Comparison of ENCODE assay signal across 17 cellular contexts in genomic region chr19:33273065-33273736, GRCh38. TPM values are rescaled to one million over a fixed set of nuclear protein-coding genes. Genes with fewer than 3 reads are reported as not detected.
DNase-seq lines count a peak whose midpoint lies in the region; ATAC-seq, FAIRE-seq and TF ChIP-seq lines count a peak whose summit lies in the region.
"Had no signal": no experiment of that assay in that cellular context is flagged by ENCODE, and none has a peak within 500 bp of the region (broad histone marks: within the 10 kb centered on the region; RNA-seq: fewer than 3 reads in every experiment).

No MANE protein-coding gene starts in this region.

- H3K9me3 ChIP-seq in adipocyte (ENCODE audit: control insufficient read depth, low read length) (no peaks in the 10 kb centered on the region), keratinocyte (ENCODE audit: control insufficient read depth, low read depth, low read length) (no peaks in the 10 kb centered on the region), trophoblast cell (ENCODE audit: insufficient read depth, low read depth, low read length) (peaks cover 5% of the 10 kb centered on the region)
- H3K9me3 ChIP-seq: left ventricle myocardium inferior, psoas muscle, vagina had no signal

- H4K8ac ChIP-seq in trophoblast cell (ENCODE audit: low read depth, low read length), result no peak overlapping the region

- H3K4ac ChIP-seq in trophoblast cell (ENCODE audit: low read depth, low read length), result no peak overlapping the region

- ATAC-seq in HG03139 (IDR thresholded peaks at IDR 0.05; ENCODE audit: unreplicated experiment) (no peak), SK-N-SH treated with all-trans-retinoic acid at 6 μM for 48 hours (no peak)

- H2BK120ac ChIP-seq in trophoblast cell (ENCODE audit: insufficient read depth, low read length, poor library complexity), result no peak overlapping the region

- peak overlapping the region; percentile 25 for H3K4me2 ChIP-seq in keratinocyte (ENCODE audit: control insufficient read depth, extremely low read depth, insufficient read depth, low read depth, low read length)
- no peak overlapping the region for H3K4me2 ChIP-seq in trophoblast cell (ENCODE audit: low read length)

- dilution Hi-C loops in keratinocyte (cut with MboI; ENCODE audit: extremely low pct_ligation_motif_present, low sequenced_read_pairs), result no loop called here

- no peak overlapping the region for H3K23ac ChIP-seq in trophoblast cell (ENCODE audit: low read length)

- H3K4me1 ChIP-seq in adipocyte (ENCODE audit: control insufficient read depth, insufficient read depth, low read length) (peaks cover 23% of the 10 kb centered on the region), keratinocyte (ENCODE audit: control insufficient read depth, extremely low read depth, insufficient read depth, low read length) (peaks cover 18% of the 10 kb centered on the region), trophoblast cell (ENCODE audit: control insufficient read depth in 1 of 2, insufficient read depth in 2 of 2, low read length in 2 of 2) (peaks cover 18 to 22% of the 10 kb centered on the region in 2 experiments)
- H3K4me1 ChIP-seq: psoas muscle had no signal

- peak overlapping the region; percentile 31 to 95 (median 84) for H3K27ac Mint-ChIP-seq in CD14-positive monocyte
- H3K27ac Mint-ChIP-seq: naive B cell had no signal

- no peak for FAIRE-seq in keratinocyte (lab: Jason Lieb, UNC)

- no peak overlapping the region for H4K12ac ChIP-seq in trophoblast cell (ENCODE audit: low read depth, low read length)

- H3K9ac ChIP-seq in adipocyte (ENCODE audit: low read length), result peak overlapping the region; percentile 21
- H3K9ac ChIP-seq in keratinocyte (ENCODE audit: control insufficient read depth, extremely low read depth, insufficient read depth, low read length), result peak overlapping the region; percentile 33
- H3K9ac ChIP-seq in trophoblast cell (ENCODE audit: low read length), result no peak overlapping the region

- peak overlapping the region; percentile 77 for H2AFZ ChIP-seq in keratinocyte (ENCODE audit: control insufficient read depth, low read length)
- H2AFZ ChIP-seq in trophoblast cell (ENCODE audit: insufficient read depth, low read length, poor library complexity), result no peak overlapping the region

- peaks cover 0 to 2% (median 1%) of the 10 kb centered on the region in 3 donors for H3K27me3 Mint-ChIP-seq in CD14-positive monocyte (ENCODE audit: low read depth in 3 of 3)

- DNase-seq in CD14-positive monocyte (ENCODE audit: low spot score) (no peak), adipocyte (ENCODE audit: low read depth) (no peak), keratinocyte (ENCODE audit: low read depth, low spot score) (no peak), trophoblast cell (no peak), NCI-H774 (lab: John Stamatoyannopoulos, UW) (no peak), HuH-7.5 (ENCODE audit: low spot score) (no peak)
- DNase-seq: cortex of kidney, hippocampal formation, left ventricle myocardium inferior, naive B cell, NCI-H187 treated with DMSO at 0.1 percent for 48 hours, NCI-H510A, T1000 had no signal

- intact Hi-C loops in CD14-positive monocyte (cut with micrococcal nuclease), result no loop called here

- H3K4me3 Mint-ChIP-seq in CD14-positive monocyte, result peak overlapping the region in 1 of 2 donors; percentile 30
- H3K4me3 Mint-ChIP-seq: naive B cell had no signal

- no CpG with 5 or more reads among the region's 26 CpGs for WGBS in trophoblast cell (ENCODE audit: extremely low coverage, insufficient coverage, insufficient read length)

- peaks cover 0 to 2% of the 10 kb centered on the region in 2 donors for H3K36me3 Mint-ChIP-seq in CD14-positive monocyte
- H3K36me3 Mint-ChIP-seq: naive B cell had no signal

- H3K27me3 ChIP-seq in adipocyte (replicated peaks; ENCODE audit: control insufficient read depth, insufficient read depth, low read length) (no peaks in the 10 kb centered on the region), keratinocyte (ENCODE audit: control insufficient read depth, extremely low read depth, insufficient read depth, low read length) (no peaks in the 10 kb centered on the region), trophoblast cell (ENCODE audit: insufficient read depth, low read length) (no peaks in the 10 kb centered on the region)
- H3K27me3 ChIP-seq: vagina had no signal

- H3K4me3 ChIP-seq in adipocyte (ENCODE audit: low read length), result no peak overlapping the region
- no peak overlapping the region for H3K4me3 ChIP-seq in keratinocyte (ENCODE audit: control insufficient read depth in 2 of 3, extremely low read depth in 1 of 3, insufficient read depth in 2 of 3, low read depth in 1 of 3, low read length in 3 of 3)
- no peak overlapping the region for H3K4me3 ChIP-seq in trophoblast cell (ENCODE audit: low read depth, low read length)
- H3K4me3 ChIP-seq: left ventricle myocardium inferior, psoas muscle, vagina had no signal

- peaks cover 17% of the 10 kb centered on the region for H3K79me1 ChIP-seq in trophoblast cell (ENCODE audit: low read length)

- H2AK5ac ChIP-seq in trophoblast cell (ENCODE audit: low read length), result peak overlapping the region; percentile 11

- no peaks in the 10 kb centered on the region for H4K20me1 ChIP-seq in keratinocyte (ENCODE audit: control insufficient read depth, extremely low read depth, insufficient read depth, low read length)

- H3K18ac ChIP-seq in trophoblast cell (ENCODE audit: low read length), result no peak overlapping the region

- H3K79me2 ChIP-seq in keratinocyte (ENCODE audit: control insufficient read depth, insufficient read depth, low read length) (no peaks in the 10 kb centered on the region), trophoblast cell (ENCODE audit: control insufficient read depth, insufficient read depth, low read length, poor library complexity) (no peaks in the 10 kb centered on the region)

- H3K36me3 ChIP-seq in adipocyte (ENCODE audit: control insufficient read depth, insufficient read depth, low read length, severe bottlenecking) (no peaks in the 10 kb centered on the region), keratinocyte (ENCODE audit: control insufficient read depth in 2 of 2, extremely low read depth in 1 of 2, insufficient read depth in 2 of 2, low read length in 2 of 2) (no peaks in the 10 kb centered on the region), trophoblast cell (ENCODE audit: control insufficient read depth in 1 of 2, insufficient read depth in 2 of 2, low read length in 2 of 2) (no peaks in the 10 kb centered on the region)
- H3K36me3 ChIP-seq: left ventricle myocardium inferior, vagina had no signal

- TF ChIP-seq CTCF in CD14-positive monocyte (IDR thresholded peaks at IDR 0.05) (no peak), keratinocyte (optimal IDR thresholded peaks at IDR 0.05 in 1 of 3, IDR thresholded peaks at IDR 0.05 in 1 of 3, conservative IDR thresholded peaks at IDR 0.05 in 1 of 3; ENCODE audit: extremely low read depth in 1 of 3, insufficient read depth in 2 of 3, low read length in 3 of 3) (no peak)

- peak overlapping the region; percentile 21 for H3K14ac ChIP-seq in trophoblast cell (ENCODE audit: low read length)

- no peaks in the 10 kb centered on the region for H3K9me1 ChIP-seq in keratinocyte (ENCODE audit: control insufficient read depth, extremely low read depth, insufficient read depth, low read length)

- H2BK5ac ChIP-seq in trophoblast cell (ENCODE audit: low read depth, low read length, poor library complexity), result no peak overlapping the region

- peaks cover 0 to 4% (median 0%) of the 10 kb centered on the region in 7 donors for H3K9me3 Mint-ChIP-seq in CD14-positive monocyte
- H3K9me3 Mint-ChIP-seq: naive B cell had no signal

- H4K91ac ChIP-seq in trophoblast cell (ENCODE audit: low read depth, low read length), result no peak overlapping the region

- H3K4me1 Mint-ChIP-seq in CD14-positive monocyte, result peaks cover 49% of the 10 kb centered on the region
- H3K4me1 Mint-ChIP-seq: naive B cell had no signal

- H2BK12ac ChIP-seq in trophoblast cell (ENCODE audit: low read length), result peak overlapping the region; percentile 26

- H3K27ac ChIP-seq in keratinocyte (ENCODE audit: control insufficient read depth, insufficient read depth, low read length), result no peak overlapping the region
- no peak overlapping the region for H3K27ac ChIP-seq in trophoblast cell (ENCODE audit: low read depth, low read length)
- H3K27ac ChIP-seq: left ventricle myocardium inferior, psoas muscle, vagina had no signal

TF ChIP-seq in SK-N-SH treated with all-trans-retinoic acid at 6 μM for 48 hours, 23 proteins besides CTCF, POLR2A, EP300 and RAD21 (continues in another document):
- TF ChIP-seq CSDC2 (CRISPR knock-in tag; IDR thresholded peaks at IDR 0.05), result no peak
- TF ChIP-seq ZFP30 (CRISPR knock-in tag; IDR thresholded peaks at IDR 0.05), result no peak
- TF ChIP-seq ZC3H10 (CRISPR knock-in tag; IDR thresholded peaks at IDR 0.05), result no peak
- TF ChIP-seq RARB (CRISPR knock-in tag; IDR thresholded peaks at IDR 0.05), result no peak
- no peak for TF ChIP-seq TOX (CRISPR knock-in tag; IDR thresholded peaks at IDR 0.05; ENCODE audit: borderline replicate concordance)
- TF ChIP-seq GLIS3 (CRISPR knock-in tag; IDR thresholded peaks at IDR 0.05), result no peak
- no peak for TF ChIP-seq TCF4 (CRISPR knock-in tag; IDR thresholded peaks at IDR 0.05; ENCODE audit: borderline replicate concordance)
- TF ChIP-seq ZNF565 (CRISPR knock-in tag; conservative IDR thresholded peaks at IDR 0.05; ENCODE audit: low read depth), result no peak
- TF ChIP-seq ARNTL (CRISPR knock-in tag; IDR thresholded peaks at IDR 0.05; ENCODE audit: borderline replicate concordance, low read depth), result no peak
- TF ChIP-seq ESRRG (CRISPR knock-in tag; IDR thresholded peaks at IDR 0.05), result no peak
- no peak for TF ChIP-seq ZNF8 (CRISPR knock-in tag; IDR thresholded peaks at IDR 0.05)

RNA-seq across cellular contexts. Expression of gene CEBPA, which starts 29.1 kb away (rescaled TPM):
- 10 to 100 TPM; 17.9 to 47.5 TPM for polyA plus RNA-seq in CD14-positive monocyte
- 1.5 to 6.4 TPM (median 3.6 TPM) in 3 replicates for polyA plus RNA-seq in keratinocyte
- polyA plus RNA-seq in keratinocyte (2011; ENCODE audit: low read depth), result 14.5 TPM
- 1.3 and 1.9 TPM in 2 replicates for polyA plus RNA-seq in keratinocyte (2011; cell fraction: cytosol; rRNA removed)
- polyA plus RNA-seq in keratinocyte (2011; cell fraction: nucleus; rRNA removed), result 2.4 and 3.3 TPM in 2 replicates
- polyA plus RNA-seq in keratinocyte (2012; ENCODE audit: low replicate concordance), result 2.0 and 21.4 TPM in 2 replicates
- 1.9 to 4.6 TPM (median 2.1 TPM) in 3 replicates for polyA minus RNA-seq in keratinocyte
- 1.7 TPM for polyA minus RNA-seq in keratinocyte (2011; cell fraction: cytosol; rRNA and poly(A)+ RNA removed)
- 1.5 and 4.0 TPM in 2 replicates for polyA minus RNA-seq in keratinocyte (2011; cell fraction: nucleus; rRNA and poly(A)+ RNA removed)
- polyA plus RNA-seq in trophoblast cell (2013), result 148 and 169 TPM in 2 replicates

RNA-seq across cellular contexts. Expression of gene SLC7A10, which starts 47.6 kb away (rescaled TPM):
- polyA plus RNA-seq in CD14-positive monocyte (not detected), keratinocyte (not detected in 3 replicates)
- not detected for polyA plus RNA-seq in keratinocyte (2011; ENCODE audit: low read depth)
- polyA plus RNA-seq in keratinocyte (2011; cell fraction: cytosol; rRNA removed), result not detected in 2 replicates
- polyA plus RNA-seq in keratinocyte (2011; cell fraction: nucleus; rRNA removed), result not detected in 2 replicates
- polyA plus RNA-seq in keratinocyte (2012; ENCODE audit: low replicate concordance), result not detected in 2 replicates
- not detected in 3 replicates for polyA minus RNA-seq in keratinocyte
- not detected for polyA minus RNA-seq in keratinocyte (2011; cell fraction: cytosol; rRNA and poly(A)+ RNA removed)
- not detected in 2 replicates for polyA minus RNA-seq in keratinocyte (2011; cell fraction: nucleus; rRNA and poly(A)+ RNA removed)
- polyA plus RNA-seq in trophoblast cell (2013), result 0.81 and 0.99 TPM in 2 replicates
